In genomic region chr10:23121135-23121534, GRCh38 we compare ENCODE assay signal across 26 cellular contexts.
"Had no signal": no experiment of that assay in that cellular context is flagged by ENCODE, and none has a peak within 500 bp of the region (broad histone marks: within the 10 kb centered on the region; RNA-seq: fewer than 3 reads in every experiment).

No MANE protein-coding gene starts in this region.

- DNase-seq: stimulated activated CD4-positive, alpha-beta T cell treated with anti-CD3 and anti-CD28 coated beads, Interleukin-2, amount 100 ng/mL, for 48 hours; stimulated activated CD4-positive, alpha-beta T cell treated with anti-CD3 and anti-CD28 coated beads, Interleukin-4, amount 100 ng/mL, for 1 hour; stimulated activated CD4-positive, alpha-beta T cell treated with anti-CD3 and anti-CD28 coated beads, Interleukin-4, amount 100 ng/mL, for 24 hours; stimulated activated CD4-positive, alpha-beta T cell treated with anti-CD3 and anti-CD28 coated beads, Interleukin-4, amount 100 ng/mL, for 4 hours; stimulated activated CD8-positive, alpha-beta memory T cell treated with anti-CD3 and anti-CD28 coated beads, Interleukin-4, amount 100 ng/mL, for 48 hours; stimulated activated naive B cell treated with anti-CD40 and anti-IgM and Interleukin-4, amounts not matched to agents 10 μg/mL and 1 μg/mL and 100 μg/mL, for 72 hours; stimulated activated naive CD4-positive, alpha-beta T cell; stimulated activated naive CD4-positive, alpha-beta T cell treated with Interleukin-2 at 50 U/mL for 16 hours; stimulated activated naive CD8-positive, alpha-beta T cell treated with anti-CD3 and anti-CD28 coated beads, Interleukin-15, amount 100 ng/mL, for 72 hours; stimulated activated naive CD8-positive, alpha-beta T cell treated with anti-CD3 and anti-CD28 coated beads, Interleukin-15, Interleukin-2, amounts not matched to agents 100 U/mL and 50 U/mL, for 24 hours; stomach; testis; tibial artery; transverse colon; trophoblast cell; upper lobe of left lung; upper lobe of right lung; uterus had no signal

- H3K27ac Mint-ChIP-seq: stimulated activated effector memory CD8-positive, alpha-beta T cell treated with anti-CD3 and anti-CD28 coated beads, Interleukin-12 subunit alpha, Interleukin-12 subunit beta, amount 100 ng/mL, for 72 hours; stimulated activated memory B cell treated with anti-CD40 and anti-IgM and Interleukin-4, amounts not matched to agents 10 μg/mL and 1 μg/mL and 100 μg/mL, for 72 hours; stimulated activated naive CD8-positive, alpha-beta T cell treated with anti-CD3 and anti-CD28 coated beads, Interleukin-15, amount 100 ng/mL, for 72 hours; stimulated activated naive CD8-positive, alpha-beta T cell treated with anti-CD3 and anti-CD28 coated beads, Interleukin-15, Interleukin-2, amounts not matched to agents 100 ng/mL and 50 ng/mL, for 24 hours; type B pancreatic cell had no signal

- ATAC-seq: stimulated activated effector memory CD8-positive, alpha-beta T cell treated with anti-CD3 and anti-CD28 coated beads, Interleukin-12 subunit alpha, Interleukin-12 subunit beta, amount 100 ng/mL, for 72 hours; stimulated activated memory B cell treated with anti-CD40 and anti-IgM and Interleukin-4, amounts not matched to agents 10 μg/mL and 1 μg/mL and 100 μg/mL, for 72 hours; stimulated activated naive B cell treated with anti-CD40 and anti-IgM and Interleukin-4, amounts not matched to agents 10 μg/mL and 1 μg/mL and 100 μg/mL, for 72 hours; stimulated activated naive CD8-positive, alpha-beta T cell treated with anti-CD3 and anti-CD28 coated beads, Interleukin-15, amount 100 ng/mL, for 72 hours; stimulated activated naive CD8-positive, alpha-beta T cell treated with anti-CD3 and anti-CD28 coated beads, Interleukin-15, Interleukin-2, amounts not matched to agents 100 U/mL and 50 U/mL, for 24 hours; upper lobe of right lung had no signal

- H3K36me3 ChIP-seq: uterus had no signal

- H3K27ac ChIP-seq: stomach, suprapubic skin, testis, thoracic aorta, tibial artery, tibial nerve, transverse colon, upper lobe of left lung, upper lobe of right lung, uterus, vagina had no signal

- H3K27me3 ChIP-seq: stomach, suprapubic skin, testis, tibial artery, tibial nerve, transverse colon, upper lobe of left lung, upper lobe of right lung, uterus, vagina had no signal

- H3K4me3 ChIP-seq: stomach, suprapubic skin, testis, thoracic aorta, tibial artery, tibial nerve, transverse colon, upper lobe of left lung, upper lobe of right lung, uterus, vagina had no signal

- H3K4me1 ChIP-seq: stomach, suprapubic skin, testis, tibial artery, tibial nerve, transverse colon, upper lobe of left lung, upper lobe of right lung, uterus, vagina had no signal

- H3K27me3 Mint-ChIP-seq: stimulated activated memory B cell treated with anti-CD40 and anti-IgM and Interleukin-4, amounts not matched to agents 10 μg/mL and 1 μg/mL and 100 μg/mL, for 72 hours; stimulated activated naive B cell treated with anti-CD40 and anti-IgM and Interleukin-4, amounts not matched to agents 10 μg/mL and 1 μg/mL and 100 μg/mL, for 72 hours; stimulated activated naive CD8-positive, alpha-beta T cell treated with anti-CD3 and anti-CD28 coated beads, Interleukin-15, amount 100 ng/mL, for 72 hours; stimulated activated naive CD8-positive, alpha-beta T cell treated with anti-CD3 and anti-CD28 coated beads, Interleukin-15, Interleukin-2, amounts not matched to agents 100 ng/mL and 50 ng/mL, for 24 hours; type B pancreatic cell had no signal

- H3K36me3 Mint-ChIP-seq: stimulated activated effector memory CD8-positive, alpha-beta T cell treated with anti-CD3 and anti-CD28 coated beads, Interleukin-12 subunit alpha, Interleukin-12 subunit beta, amount 100 ng/mL, for 72 hours had no signal

- H3K4me3 Mint-ChIP-seq: stimulated activated effector memory CD8-positive, alpha-beta T cell treated with anti-CD3 and anti-CD28 coated beads, Interleukin-12 subunit alpha, Interleukin-12 subunit beta, amount 100 ng/mL, for 72 hours; stimulated activated memory B cell treated with anti-CD40 and anti-IgM and Interleukin-4, amounts not matched to agents 10 μg/mL and 1 μg/mL and 100 μg/mL, for 72 hours; stimulated activated naive B cell treated with anti-CD40 and anti-IgM and Interleukin-4, amounts not matched to agents 10 μg/mL and 1 μg/mL and 100 μg/mL, for 72 hours; stimulated activated naive CD8-positive, alpha-beta T cell treated with anti-CD3 and anti-CD28 coated beads, Interleukin-15, amount 100 ng/mL, for 72 hours; stimulated activated naive CD8-positive, alpha-beta T cell treated with anti-CD3 and anti-CD28 coated beads, Interleukin-15, Interleukin-2, amounts not matched to agents 100 ng/mL and 50 ng/mL, for 24 hours; type B pancreatic cell had no signal

- H3K4me1 Mint-ChIP-seq: stimulated activated effector memory CD8-positive, alpha-beta T cell treated with anti-CD3 and anti-CD28 coated beads, Interleukin-12 subunit alpha, Interleukin-12 subunit beta, amount 100 ng/mL, for 72 hours; stimulated activated memory B cell treated with anti-CD40 and anti-IgM and Interleukin-4, amounts not matched to agents 10 μg/mL and 1 μg/mL and 100 μg/mL, for 72 hours; stimulated activated naive B cell treated with anti-CD40 and anti-IgM and Interleukin-4, amounts not matched to agents 10 μg/mL and 1 μg/mL and 100 μg/mL, for 72 hours had no signal

- H3K9me3 ChIP-seq: stomach, suprapubic skin, testis, thoracic aorta, tibial artery, upper lobe of left lung, upper lobe of right lung, uterus, vagina had no signal

- H3K9me3 Mint-ChIP-seq: stimulated activated effector memory CD8-positive, alpha-beta T cell treated with anti-CD3 and anti-CD28 coated beads, Interleukin-12 subunit alpha, Interleukin-12 subunit beta, amount 100 ng/mL, for 72 hours; stimulated activated naive B cell treated with anti-CD40 and anti-IgM and Interleukin-4, amounts not matched to agents 10 μg/mL and 1 μg/mL and 100 μg/mL, for 72 hours; stimulated activated naive CD8-positive, alpha-beta T cell treated with anti-CD3 and anti-CD28 coated beads, Interleukin-15, Interleukin-2, amounts not matched to agents 100 ng/mL and 50 ng/mL, for 24 hours had no signal
